Comparison of ENCODE assay signal across 22 cellular contexts in the genomic region with DNA sequence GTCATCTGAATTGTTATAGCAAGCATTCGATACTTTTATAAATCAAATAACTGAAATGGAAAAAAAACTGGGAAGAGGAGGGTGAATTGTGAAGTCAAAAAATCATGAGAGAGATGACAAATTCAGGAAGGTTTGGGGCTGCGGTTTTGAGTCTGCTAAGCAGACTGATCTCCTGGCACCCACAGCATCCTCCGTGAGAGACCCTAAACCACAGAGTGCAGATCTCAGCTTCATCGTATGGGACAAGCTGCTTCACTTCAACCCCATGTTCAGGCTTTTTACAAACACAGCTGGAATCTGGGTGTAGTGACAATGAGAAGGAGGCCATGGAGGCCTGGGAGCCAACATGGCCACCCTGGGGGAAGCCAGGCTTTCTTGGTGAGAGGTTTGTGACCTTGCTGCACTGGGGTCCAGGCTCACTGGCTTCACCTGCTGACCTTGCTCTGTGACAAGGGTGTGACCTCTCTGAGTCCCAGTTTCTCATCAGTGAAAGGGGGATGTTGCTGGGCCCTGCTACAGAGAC. TPM values are rescaled to one million over a fixed set of nuclear protein-coding genes. Genes with fewer than 3 reads are reported as not detected.
DNase-seq lines count a peak whose midpoint lies in the region; ATAC-seq and TF ChIP-seq lines count a peak whose summit lies in the region.
"Had no signal": no experiment of that assay in that cellular context is flagged by ENCODE, and none has a peak within 500 bp of the region (broad histone marks: within the 10 kb centered on the region; RNA-seq: fewer than 3 reads in every experiment).

No MANE protein-coding gene starts in this region.

- H4K20me1 ChIP-seq in SK-N-SH (ENCODE audit: insufficient read depth): no peaks in the 10 kb centered on the region

- POLR2A ChIA-PET in activated CD4-positive, alpha-beta memory T cell treated with anti-CD3 and anti-CD28 coated beads for 36 hours (lab: Charles Lee): interaction anchor here (0.9 kb wide), 1 partner anchor 20 kb away, joined by 3 read pairs; a partner anchor contains a TSS
- POLR2A ChIA-PET in SK-N-SH (lab: Yijun Ruan, JAX): no interaction called here

- H3K36me3 Mint-ChIP-seq in activated naive CD4-positive, alpha-beta T cell treated with anti-CD3 and anti-CD28 coated beads, Interleukin-2, amount 10 ng/mL, durations not matched to agents 7 days and 5 days: peaks cover 71% of the 10 kb centered on the region
- H3K36me3 Mint-ChIP-seq in activated CD4-positive, alpha-beta memory T cell treated with anti-CD3 and anti-CD28 coated beads for 36 hours: peaks cover 42% of the 10 kb centered on the region
- H3K36me3 Mint-ChIP-seq in effector memory CD8-positive, alpha-beta T cell (ENCODE audit: insufficient read depth): peaks cover 64% of the 10 kb centered on the region

- no peaks in the 10 kb centered on the region for H3K79me2 ChIP-seq in SK-N-SH (ENCODE audit: insufficient read depth)

- CTCF ChIA-PET in activated naive CD4-positive, alpha-beta T cell treated with anti-CD3 and anti-CD28 coated beads, Interleukin-2, amount 10 ng/mL, durations not matched to agents 7 days and 5 days (lab: Charles Lee): no interaction called here
- CTCF ChIA-PET in activated CD4-positive, alpha-beta memory T cell treated with anti-CD3 and anti-CD28 coated beads for 36 hours (lab: Charles Lee): no interaction called here
- CTCF ChIA-PET in SK-N-SH (lab: Yijun Ruan, JAX): interaction anchor here (0.5 kb wide), 1 partner anchor 82 kb away, joined by 3 read pairs; no protein-coding TSS in a partner anchor

- H3K27ac ChIP-seq in thoracic aorta (peak overlapping the region; percentile 40 to 63), WERI-Rb-1 (no peak overlapping the region), SK-N-SH (ENCODE audit: low read depth in 2 of 2, low read length in 1 of 2) (no peak overlapping the region; a peak in 1 of 4 replicates)
- H3K27ac ChIP-seq: left lung, upper lobe of left lung had no signal

- H3K4me3 ChIP-seq in thoracic aorta: no peak overlapping the region
- H3K4me3 ChIP-seq in WERI-Rb-1 (ENCODE audit: low read depth, low read length): no peak overlapping the region
- H3K4me3 ChIP-seq in SK-N-SH (ENCODE audit: low read depth in 2 of 2, low read length in 1 of 2): no peak overlapping the region
- H3K4me3 ChIP-seq: left lung, upper lobe of left lung had no signal

- H3K4me1 ChIP-seq in thoracic aorta (ENCODE audit: control insufficient read depth in 1 of 2, low read depth in 2 of 2) (peaks cover 24 to 62% of the 10 kb centered on the region in 2 donors), SK-N-SH (ENCODE audit: control insufficient read depth in 1 of 2, insufficient read depth in 2 of 2, low read depth in 1 of 2, low read length in 1 of 2) (peaks cover 0 to 30% of the 10 kb centered on the region in 2 experiments; a peak in 2 of 4 replicates)
- H3K4me1 ChIP-seq: upper lobe of left lung had no signal

- H3K27me3 Mint-ChIP-seq in activated naive CD4-positive, alpha-beta T cell treated with anti-CD3 and anti-CD28 coated beads, Interleukin-2, amount 10 ng/mL, durations not matched to agents 7 days and 5 days: no peaks in the 10 kb centered on the region
- H3K27me3 Mint-ChIP-seq in activated CD4-positive, alpha-beta memory T cell treated with anti-CD3 and anti-CD28 coated beads for 36 hours: no peaks in the 10 kb centered on the region
- no peaks in the 10 kb centered on the region for H3K27me3 Mint-ChIP-seq in effector memory CD8-positive, alpha-beta T cell
- H3K27me3 Mint-ChIP-seq: progenitor cell of endocrine pancreas had no signal

- H3K9ac ChIP-seq in SK-N-SH: no peak overlapping the region

- TF ChIP-seq CTCF in thoracic aorta (IDR thresholded peaks at IDR 0.05): no peak
- no peak for TF ChIP-seq CTCF in GM20000 (IDR thresholded peaks at IDR 0.05; ENCODE audit: extremely low read depth, missing control alignments)
- no peak for TF ChIP-seq CTCF in WERI-Rb-1 (IDR thresholded peaks at IDR 0.05; ENCODE audit: low read depth, low read length)
- TF ChIP-seq CTCF in SK-N-SH (IDR thresholded peaks at IDR 0.05): no peak

- intact Hi-C loops in activated CD4-positive, alpha-beta memory T cell treated with anti-CD3 and anti-CD28 coated beads for 36 hours (cut with micrococcal nuclease): no loop called here

- H3K4me3 Mint-ChIP-seq in activated naive CD4-positive, alpha-beta T cell treated with anti-CD3 and anti-CD28 coated beads, Interleukin-2, amount 10 ng/mL, durations not matched to agents 7 days and 5 days: peak overlapping the region; percentile 1
- H3K4me3 Mint-ChIP-seq in activated CD4-positive, alpha-beta memory T cell treated with anti-CD3 and anti-CD28 coated beads for 36 hours: no peak overlapping the region
- peak overlapping the region; percentile 53 to 70 for H3K4me3 Mint-ChIP-seq in effector memory CD8-positive, alpha-beta T cell
- H3K4me3 Mint-ChIP-seq: neural crest cell had no signal

- H2AFZ ChIP-seq in SK-N-SH (ENCODE audit: low read depth): no peak overlapping the region

- DNase-seq in activated naive CD4-positive, alpha-beta T cell treated with anti-CD3 and anti-CD28 coated beads, Interleukin-2, amount 10 ng/mL, durations not matched to agents 7 days and 5 days: no peak
- no peak for DNase-seq in activated naive CD4-positive, alpha-beta T cell treated with anti-CD3 and anti-CD28 coated beads, Interleukin-2, amount 50 U/mL, for 16 hours
- no peak for DNase-seq in activated CD4-positive, alpha-beta memory T cell treated with anti-CD3 and anti-CD28 coated beads for 36 hours
- DNase-seq in effector memory CD8-positive, alpha-beta T cell: no peak
- DNase-seq in thoracic aorta (ENCODE audit: low spot score) (no peak), GM20000 (ENCODE audit: low spot score) (no peak), WERI-Rb-1 (no peak), SK-N-SH (no peak)
- DNase-seq: activated CD4-positive, CD25-positive, alpha-beta regulatory T cell; HCEC 1CT; head of caudate nucleus; left lung; midbrain; NCI-H2029; NCI-H345; NK-92 treated with Interleukin-12 subunit alpha and Interleukin-12 subunit beta, amount 100 ng/mL, for 24 hours; stimulated activated CD4-positive, alpha-beta T cell treated with anti-CD3 and anti-CD28 coated beads, Interleukin-2, amount 100 ng/mL, for 24 hours; stimulated activated naive CD4-positive, alpha-beta T cell treated with Interleukin-2 at 50 U/mL for 16 hours; T-helper 9 cell; upper lobe of left lung had no signal

- no peaks in the 10 kb centered on the region for H3K27me3 ChIP-seq in thoracic aorta (replicated peaks; ENCODE audit: insufficient read depth)
- no peaks in the 10 kb centered on the region for H3K27me3 ChIP-seq in WERI-Rb-1 (ENCODE audit: insufficient read depth, low read depth, severe bottlenecking)
- H3K27me3 ChIP-seq in SK-N-SH (ENCODE audit: insufficient read depth): no peaks in the 10 kb centered on the region
- H3K27me3 ChIP-seq: left lung, upper lobe of left lung had no signal

- H3F3A ChIP-seq in SK-N-SH (replicated peaks; ENCODE audit: insufficient read depth): peaks cover 3% of the 10 kb centered on the region

- over 99% methylated on average over 4 of the region's 4 CpGs for WGBS in SK-N-SH (ENCODE audit: low lambda C conversion rate)

- peaks cover 54% of the 10 kb centered on the region for H3K4me1 Mint-ChIP-seq in activated naive CD4-positive, alpha-beta T cell treated with anti-CD3 and anti-CD28 coated beads, Interleukin-2, amount 10 ng/mL, durations not matched to agents 7 days and 5 days
- peaks cover 25% of the 10 kb centered on the region for H3K4me1 Mint-ChIP-seq in activated CD4-positive, alpha-beta memory T cell treated with anti-CD3 and anti-CD28 coated beads for 36 hours (ENCODE audit: low read depth)
- H3K4me1 Mint-ChIP-seq in effector memory CD8-positive, alpha-beta T cell (ENCODE audit: low read depth in 2 of 2): peaks cover 24 to 33% of the 10 kb centered on the region in 2 donors
- H3K4me1 Mint-ChIP-seq: neural crest cell had no signal

- no peak for TF ChIP-seq RAD21 in SK-N-SH (IDR thresholded peaks at IDR 0.05; ENCODE audit: low read length)

- no peaks in the 10 kb centered on the region for H3K9me3 ChIP-seq in thoracic aorta
- H3K9me3 ChIP-seq in WERI-Rb-1 (ENCODE audit: severe bottlenecking): no peaks in the 10 kb centered on the region
- H3K9me3 ChIP-seq in SK-N-SH: no peaks in the 10 kb centered on the region
- H3K9me3 ChIP-seq: left lung, upper lobe of left lung had no signal

- H3K9me3 Mint-ChIP-seq in activated naive CD4-positive, alpha-beta T cell treated with anti-CD3 and anti-CD28 coated beads, Interleukin-2, amount 10 ng/mL, durations not matched to agents 7 days and 5 days: no peaks in the 10 kb centered on the region
- no peaks in the 10 kb centered on the region for H3K9me3 Mint-ChIP-seq in activated CD4-positive, alpha-beta memory T cell treated with anti-CD3 and anti-CD28 coated beads for 36 hours
- H3K9me3 Mint-ChIP-seq in effector memory CD8-positive, alpha-beta T cell: no peaks in the 10 kb centered on the region
- H3K9me3 Mint-ChIP-seq: neural crest cell had no signal

- TF ChIP-seq EP300 in SK-N-SH (IDR thresholded peaks at IDR 0.05; ENCODE audit: borderline replicate concordance in 1 of 2, low read depth in 1 of 2, low read length in 1 of 2): no peak

- H3K27ac Mint-ChIP-seq in activated naive CD4-positive, alpha-beta T cell treated with anti-CD3 and anti-CD28 coated beads, Interleukin-2, amount 10 ng/mL, durations not matched to agents 7 days and 5 days: peak overlapping the region; percentile 5
- peak overlapping the region; percentile 50 for H3K27ac Mint-ChIP-seq in activated CD4-positive, alpha-beta memory T cell treated with anti-CD3 and anti-CD28 coated beads for 36 hours
- peak overlapping the region; percentile 70 to 81 for H3K27ac Mint-ChIP-seq in effector memory CD8-positive, alpha-beta T cell
- H3K27ac Mint-ChIP-seq: progenitor cell of endocrine pancreas had no signal

- H3K36me3 ChIP-seq in thoracic aorta (peaks cover 27% of the 10 kb centered on the region), WERI-Rb-1 (peaks cover 52% of the 10 kb centered on the region), SK-N-SH (replicated peaks in 1 of 2; ENCODE audit: control insufficient read depth in 1 of 2, insufficient read depth in 2 of 2, low read length in 1 of 2) (peaks cover 10 to 66% of the 10 kb centered on the region in 2 experiments)

- ATAC-seq in effector memory CD8-positive, alpha-beta T cell (replicated peaks): peak; percentile 87
- ATAC-seq in thoracic aorta (ENCODE audit: insufficient number of reproducible peaks, low FRiP score, low read depth): no peak
- ATAC-seq: left lung had no signal

- H3K9me2 ChIP-seq in SK-N-SH: no peaks in the 10 kb centered on the region

- no peak overlapping the region for H3K4me2 ChIP-seq in SK-N-SH

RNA-seq across cellular contexts. Expression of a gene that starts 19.4 kb away (rescaled TPM):
- total RNA-seq in activated CD4-positive, alpha-beta memory T cell treated with anti-CD3 and anti-CD28 coated beads for 36 hours: 10 to 100 TPM; 51.6 to 55.3 TPM
- total RNA-seq in thoracic aorta: 10 to 100 TPM; 47.8 to 51.2 TPM
- 17.7 and 22.5 TPM in 2 replicates for polyA plus RNA-seq in SK-N-SH (2012; rRNA removed)
- polyA plus RNA-seq in SK-N-SH (2012; cell fraction: cytosol; rRNA removed): 5.7 and 9.7 TPM in 2 replicates
- 74.9 and 88.3 TPM in 2 replicates for polyA plus RNA-seq in SK-N-SH (2012; cell fraction: nucleus; rRNA removed)

RNA-seq across cellular contexts. Expression of a gene that starts 19.6 kb away (rescaled TPM):
- total RNA-seq in activated CD4-positive, alpha-beta memory T cell treated with anti-CD3 and anti-CD28 coated beads for 36 hours: 10 to 100 TPM; 43.6 to 47.0 TPM
- total RNA-seq in thoracic aorta: 100 to 1,000 TPM in 1 of 2 donors, 10 to 100 TPM in 1; 47.8 to 140 TPM
- 59.2 and 70.8 TPM in 2 replicates for polyA plus RNA-seq in SK-N-SH (2012; rRNA removed)
- 95.1 and 121 TPM in 2 replicates for polyA plus RNA-seq in SK-N-SH (2012; cell fraction: cytosol; rRNA removed)
- 9.8 and 19.0 TPM in 2 replicates for polyA plus RNA-seq in SK-N-SH (2012; cell fraction: nucleus; rRNA removed)

RNA-seq across cellular contexts. Expression of a gene that starts 30.7 kb away (rescaled TPM):
- 10 to 100 TPM; 38.5 to 41.6 TPM for total RNA-seq in activated CD4-positive, alpha-beta memory T cell treated with anti-CD3 and anti-CD28 coated beads for 36 hours
- 10 to 100 TPM; 36.1 to 39.3 TPM for total RNA-seq in thoracic aorta
- polyA plus RNA-seq in SK-N-SH (2012; rRNA removed): 85.3 and 120 TPM in 2 replicates
- polyA plus RNA-seq in SK-N-SH (2012; cell fraction: cytosol; rRNA removed): 96.1 and 107 TPM in 2 replicates
- polyA plus RNA-seq in SK-N-SH (2012; cell fraction: nucleus; rRNA removed): 41.4 and 53.5 TPM in 2 replicates

RNA-seq across cellular contexts. Expression of a gene that starts 51.7 kb away (rescaled TPM):
- total RNA-seq in activated CD4-positive, alpha-beta memory T cell treated with anti-CD3 and anti-CD28 coated beads for 36 hours: 10 to 100 TPM; 20.6 to 23.0 TPM
- total RNA-seq in thoracic aorta: 10 to 100 TPM; 28.4 to 33.4 TPM
- 37.4 and 50.2 TPM in 2 replicates for polyA plus RNA-seq in SK-N-SH (2012; rRNA removed)
- polyA plus RNA-seq in SK-N-SH (2012; cell fraction: cytosol; rRNA removed): 38.1 and 42.5 TPM in 2 replicates
- polyA plus RNA-seq in SK-N-SH (2012; cell fraction: nucleus; rRNA removed): 42.4 and 57.4 TPM in 2 replicates

Comparison
In these comparisons a context has a peak if more than half of its experiments do, and no peak if none do; other contexts are left out.
1. H3K27ac Mint-ChIP-seq: peak in every context shown above with its lines; median percentile 76 in effector memory CD8-positive, alpha-beta T cell; 50 in activated CD4-positive, alpha-beta memory T cell treated with anti-CD3 and anti-CD28 coated beads for 36 hours; 5 in activated naive CD4-positive, alpha-beta T cell treated with anti-CD3 and anti-CD28 coated beads, Interleukin-2, amount 10 ng/mL, durations not matched to agents 7 days and 5 days.
2. H3K27ac ChIP-seq: peak in thoracic aorta (2 of 2); none in WERI-Rb-1 (single experiment) and SK-N-SH (0 of 2).